10 cellular contexts compared by ENCODE assay signal in the genomic region with DNA sequence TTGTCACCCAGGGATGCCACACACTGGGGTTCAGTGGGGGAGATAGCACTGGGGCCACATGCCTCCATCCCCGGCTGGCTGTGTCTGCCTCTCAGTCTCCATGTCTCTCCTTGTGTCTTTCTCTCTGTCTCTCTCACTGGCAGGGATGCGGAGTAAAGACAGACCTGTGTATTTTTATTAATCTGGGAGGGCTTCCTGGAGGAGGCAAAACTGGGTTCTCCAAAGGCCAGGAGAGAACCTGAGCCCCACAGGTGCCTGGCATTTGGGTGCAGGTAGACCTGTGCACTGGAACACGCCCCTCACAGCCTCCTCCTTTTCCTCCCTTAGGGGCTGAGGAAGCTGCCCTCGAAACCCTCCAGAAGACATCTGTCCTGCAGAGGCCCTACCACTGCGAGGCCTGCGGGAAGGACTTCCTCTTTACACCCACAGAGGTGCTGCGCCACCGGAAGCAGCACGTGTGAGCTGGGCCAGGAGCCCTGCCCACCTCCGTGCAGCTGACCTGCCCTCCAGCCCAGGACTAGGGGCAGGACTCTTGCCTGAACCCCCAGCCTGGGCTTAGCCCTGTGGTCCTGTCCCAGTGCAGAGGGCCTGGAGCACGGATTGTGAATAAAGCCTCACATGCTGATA. TPM values are rescaled to one million over a fixed set of nuclear protein-coding genes. Genes with fewer than 3 reads are reported as not detected.
DNase-seq lines count a peak whose midpoint lies in the region; ATAC-seq, FAIRE-seq and TF ChIP-seq lines count a peak whose summit lies in the region.
"Had no signal": no experiment of that assay in that cellular context is flagged by ENCODE, and none has a peak within 500 bp of the region (broad histone marks: within the 10 kb centered on the region; RNA-seq: fewer than 3 reads in every experiment).

No MANE protein-coding gene starts in this region.

- DNase-seq in CD4-positive, CD25-positive, alpha-beta regulatory T cell, result peak in 2 of 3 donors; percentile 6 to 75
- no peak for DNase-seq in GM18507 (ENCODE audit: extremely low spot score, insufficient read length, low read depth)
- peak; percentile 59 for DNase-seq in natural killer cell
- DNase-seq in glomerular visceral epithelial cell (ENCODE audit: extremely low spot score), result no peak
- no peak for DNase-seq in GM10266 (ENCODE audit: extremely low spot score)
- DNase-seq: NCI-H1694 had no signal

- H3K27me3 ChIP-seq in CD4-positive, CD25-positive, alpha-beta regulatory T cell (ENCODE audit: control insufficient read depth, insufficient read depth, low read length), result no peaks in the 10 kb centered on the region

- peak overlapping the region in 2 of 3 donors; percentile 71 to 73 for H3K27ac Mint-ChIP-seq in CD4-positive, CD25-positive, alpha-beta regulatory T cell
- H3K27ac Mint-ChIP-seq in activated T-helper 17 cell treated with anti-CD3 and anti-CD28 coated beads, Interleukin-2, amount 50 U/mL, for 72 hours, result peak overlapping the region; percentile 19
- peak overlapping the region; percentile 89 to 92 for H3K27ac Mint-ChIP-seq in natural killer cell

- H3K4me3 Mint-ChIP-seq in CD4-positive, CD25-positive, alpha-beta regulatory T cell, result peak overlapping the region in 1 of 4 donors; percentile 69
- no peak overlapping the region for H3K4me3 Mint-ChIP-seq in activated T-helper 17 cell treated with anti-CD3 and anti-CD28 coated beads, Interleukin-2, amount 50 U/mL, for 72 hours
- peak overlapping the region; percentile 82 for H3K4me3 Mint-ChIP-seq in natural killer cell

- H3K9me3 Mint-ChIP-seq in CD4-positive, CD25-positive, alpha-beta regulatory T cell, result no peaks in the 10 kb centered on the region
- no peaks in the 10 kb centered on the region for H3K9me3 Mint-ChIP-seq in activated T-helper 17 cell treated with anti-CD3 and anti-CD28 coated beads, Interleukin-2, amount 50 U/mL, for 72 hours
- no peaks in the 10 kb centered on the region for H3K9me3 Mint-ChIP-seq in natural killer cell

- peak; percentile 80 for FAIRE-seq in GM18507 (lab: Jason Lieb, UNC)

- ATAC-seq in CD4-positive, CD25-positive, alpha-beta regulatory T cell (ENCODE audit: low read depth in 2 of 2), result peak; percentile 56 to 76
- ATAC-seq in activated T-helper 17 cell treated with anti-CD3 and anti-CD28 coated beads, Interleukin-2, amount 50 U/mL, for 72 hours (replicated peaks), result peak; percentile 47
- peak; percentile 94 to 97 (median 94) for ATAC-seq in natural killer cell
- no peak for ATAC-seq in GM18519 (IDR thresholded peaks at IDR 0.05; ENCODE audit: low FRiP score, unreplicated experiment)
- ATAC-seq in HG03354 (IDR thresholded peaks at IDR 0.05; ENCODE audit: poor library complexity, severe bottlenecking, unreplicated experiment), result no peak

- H3K27ac ChIP-seq in CD4-positive, CD25-positive, alpha-beta regulatory T cell (ENCODE audit: insufficient read depth, low read length, poor library complexity, severe bottlenecking), result peak overlapping the region; percentile 55
- H3K27ac ChIP-seq: VCaP had no signal

- H3K4me1 Mint-ChIP-seq in CD4-positive, CD25-positive, alpha-beta regulatory T cell, result peaks cover 6 to 21% (median 9%) of the 10 kb centered on the region in 4 donors
- peaks cover 6% of the 10 kb centered on the region for H3K4me1 Mint-ChIP-seq in activated T-helper 17 cell treated with anti-CD3 and anti-CD28 coated beads, Interleukin-2, amount 50 U/mL, for 72 hours
- H3K4me1 Mint-ChIP-seq in natural killer cell, result peaks cover 28 to 43% of the 10 kb centered on the region in 2 donors

- no peak overlapping the region for H3K4me3 ChIP-seq in CD4-positive, CD25-positive, alpha-beta regulatory T cell (ENCODE audit: low read depth, low read length)

- H3K9me3 ChIP-seq in CD4-positive, CD25-positive, alpha-beta regulatory T cell (ENCODE audit: control insufficient read depth in 2 of 2, low read length in 2 of 2), result no peaks in the 10 kb centered on the region

- peaks cover 9% of the 10 kb centered on the region for H3K36me3 Mint-ChIP-seq in CD4-positive, CD25-positive, alpha-beta regulatory T cell
- peaks cover 43% of the 10 kb centered on the region for H3K36me3 Mint-ChIP-seq in activated T-helper 17 cell treated with anti-CD3 and anti-CD28 coated beads, Interleukin-2, amount 50 U/mL, for 72 hours (ENCODE audit: low read depth)
- H3K36me3 Mint-ChIP-seq in natural killer cell, result no peaks in the 10 kb centered on the region

- peaks cover 14% of the 10 kb centered on the region for H3K4me1 ChIP-seq in CD4-positive, CD25-positive, alpha-beta regulatory T cell (ENCODE audit: control insufficient read depth, insufficient read depth, low read length, poor library complexity, severe bottlenecking)

- intact Hi-C loops in natural killer cell (cut with micrococcal nuclease), result loop anchor here (5.0 kb wide), 1 partner anchor 34 kb away; a partner anchor contains a TSS

- no peaks in the 10 kb centered on the region for H3K27me3 Mint-ChIP-seq in CD4-positive, CD25-positive, alpha-beta regulatory T cell
- no peaks in the 10 kb centered on the region for H3K27me3 Mint-ChIP-seq in activated T-helper 17 cell treated with anti-CD3 and anti-CD28 coated beads, Interleukin-2, amount 50 U/mL, for 72 hours
- H3K27me3 Mint-ChIP-seq in natural killer cell (ENCODE audit: low read depth in 2 of 2), result no peaks in the 10 kb centered on the region

- H3K36me3 ChIP-seq in CD4-positive, CD25-positive, alpha-beta regulatory T cell (ENCODE audit: control insufficient read depth, insufficient read depth, low read length), result peaks cover 11% of the 10 kb centered on the region

- TF ChIP-seq CTCF in natural killer cell (IDR thresholded peaks at IDR 0.05) (no peak), GM10266 (IDR thresholded peaks at IDR 0.05; ENCODE audit: control insufficient read depth, insufficient read depth, low read depth, missing control alignments) (no peak)

RNA-seq across cellular contexts. Expression of a gene that starts 32.7 kb away (rescaled TPM):
- 11.7 TPM for total RNA-seq in CD4-positive, CD25-positive, alpha-beta regulatory T cell
- polyA plus RNA-seq in CD4-positive, CD25-positive, alpha-beta regulatory T cell, result 1 to 10 TPM; 2.3 to 3.9 (median 3.3) TPM
- total RNA-seq in activated T-helper 17 cell treated with anti-CD3 and anti-CD28 coated beads, Interleukin-2, amount 50 U/mL, for 72 hours, result 10 to 100 TPM; 16.2 to 19.4 TPM
- 10 to 100 TPM; 19.8 to 25.9 (median 20.0) TPM for total RNA-seq in natural killer cell

RNA-seq across cellular contexts. Expression of a gene that starts 37.6 kb away (rescaled TPM):
- total RNA-seq in CD4-positive, CD25-positive, alpha-beta regulatory T cell, result not detected
- polyA plus RNA-seq in CD4-positive, CD25-positive, alpha-beta regulatory T cell, result 1 to 10 TPM in 1 of 4 donors, under 1 TPM in 2, not detected in 1; 0.13 to 1.0 (median 0.44) TPM
- under 1 TPM in 1 of 2 donors, not detected in 1; 0.39 TPM for total RNA-seq in activated T-helper 17 cell treated with anti-CD3 and anti-CD28 coated beads, Interleukin-2, amount 50 U/mL, for 72 hours
- not detected for total RNA-seq in natural killer cell

RNA-seq across cellular contexts. Expression of a gene that starts 49.8 kb away (rescaled TPM):
- total RNA-seq in CD4-positive, CD25-positive, alpha-beta regulatory T cell, result 1.9 TPM
- polyA plus RNA-seq in CD4-positive, CD25-positive, alpha-beta regulatory T cell, result under 1 TPM; 0.09 to 0.33 (median 0.21) TPM
- under 1 TPM; 0.13 to 0.19 TPM for total RNA-seq in activated T-helper 17 cell treated with anti-CD3 and anti-CD28 coated beads, Interleukin-2, amount 50 U/mL, for 72 hours
- 10 to 100 TPM in 1 of 3 donors, 1 to 10 TPM in 2; 4.3 to 15.5 (median 8.3) TPM for total RNA-seq in natural killer cell

Comparison
In these comparisons a context has a peak if more than half of its experiments do, and no peak if none do; other contexts are left out.
1. ATAC-seq: peak in CD4-positive, CD25-positive, alpha-beta regulatory T cell (2 of 2), activated T-helper 17 cell treated with anti-CD3 and anti-CD28 coated beads, Interleukin-2, amount 50 U/mL, for 72 hours (single experiment) and natural killer cell (3 of 3); none in GM18519 (single experiment) and HG03354 (single experiment).
2. DNase-seq: peak in CD4-positive, CD25-positive, alpha-beta regulatory T cell (2 of 3) and natural killer cell (single experiment); none in GM18507 (single experiment), glomerular visceral epithelial cell (single experiment) and GM10266 (single experiment).
3. H3K27ac Mint-ChIP-seq: peak in every context shown above with its lines; median percentile 90 in natural killer cell; 72 in CD4-positive, CD25-positive, alpha-beta regulatory T cell; 19 in activated T-helper 17 cell treated with anti-CD3 and anti-CD28 coated beads, Interleukin-2, amount 50 U/mL, for 72 hours.